ENCODE assay signal across 8 cellular contexts in the genomic region with DNA sequence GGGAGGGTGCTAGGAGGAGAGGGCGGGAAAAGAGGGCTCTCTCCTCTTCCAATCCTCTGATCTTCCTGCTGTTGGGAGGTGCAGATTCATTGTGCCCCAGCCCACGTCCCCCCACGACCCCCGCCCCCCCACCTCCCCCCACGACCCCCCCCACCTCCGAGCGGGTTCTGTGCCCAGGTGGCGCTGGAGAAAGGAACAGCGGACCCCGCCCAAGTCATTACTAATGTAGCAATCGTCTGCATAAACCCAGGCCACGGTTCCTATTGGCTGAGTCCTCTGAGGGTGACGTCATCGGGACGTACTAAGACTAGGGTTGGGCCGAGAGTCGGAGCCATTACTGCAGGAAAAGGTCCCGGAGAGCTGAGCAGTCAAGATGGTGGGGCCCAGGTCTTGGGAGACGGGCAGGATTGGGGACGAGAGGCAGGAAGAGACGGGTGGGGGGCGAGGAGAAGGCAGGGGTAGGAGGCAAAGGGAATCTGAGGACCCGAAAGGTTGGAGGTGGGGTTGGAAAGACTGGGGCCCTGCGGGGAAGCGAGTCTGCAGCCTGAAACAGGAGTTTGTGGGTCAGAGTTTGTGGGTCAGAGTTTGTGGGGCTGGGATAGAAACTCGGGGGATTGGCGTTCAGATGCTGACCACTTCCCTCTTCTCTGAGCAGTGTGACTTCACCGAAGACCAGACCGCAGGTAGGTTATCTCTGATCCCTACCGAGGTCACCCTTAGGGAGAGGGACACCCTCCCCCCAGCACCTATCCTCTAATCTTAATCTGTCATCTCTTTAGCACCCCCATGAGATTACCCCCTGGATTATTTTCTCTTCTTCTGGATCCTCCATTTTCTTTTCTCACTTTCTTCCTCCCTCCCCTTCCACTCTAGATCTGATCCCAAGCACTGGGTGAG.
DNase-seq lines count a peak whose midpoint lies in the region; ATAC-seq lines count a peak whose summit lies in the region.

A gene (plus strand): TSS at position 331 of the 897 bp plus-strand sequence. CDS start 43 bp downstream, at position 374.

- H3K27ac ChIP-seq in cingulate gyrus (ENCODE audit: low read depth, low read length) (peak within 1 kb of the TSS; percentile 95), layer of hippocampus (ENCODE audit: low read depth, low read length) (peak within 1 kb of the TSS; percentile 89)

- DNase-seq in AML-193 (lab: John Stamatoyannopoulos, UW): peak; percentile 95 to 97
- DNase-seq in GM19238 (ENCODE audit: insufficient read length, low spot score): peak; percentile 87
- DNase-seq in NCI-H524 (lab: John Stamatoyannopoulos, UW): peak; percentile 95 to 98
- peak; percentile 93 for DNase-seq in activated CD4-positive, alpha-beta T cell treated with anti-CD3 and anti-CD28 coated beads for 4 hours
- peak; percentile 72 to 84 for DNase-seq in stimulated activated CD4-positive, alpha-beta T cell treated with anti-CD3 and anti-CD28 coated beads, Interleukin-1b, Interleukin-23, amount 100 ng/mL, for 4 hours (ENCODE audit: low read depth in 2 of 2)

- peak; percentile 64 for ATAC-seq in HG03457 (IDR thresholded peaks at IDR 0.05; ENCODE audit: unreplicated experiment)

- H3K27me3 ChIP-seq in layer of hippocampus (ENCODE audit: control insufficient read depth, insufficient read depth, low read length): no peaks in the 10 kb centered on the region

Comparison
In these comparisons a context has a peak if more than half of its experiments do, and no peak if none do; other contexts are left out.
1. Peak in every context shown above with its lines: DNase-seq, ATAC-seq and H3K27ac ChIP-seq.